17 cellular contexts compared by ENCODE assay signal in the genomic region with DNA sequence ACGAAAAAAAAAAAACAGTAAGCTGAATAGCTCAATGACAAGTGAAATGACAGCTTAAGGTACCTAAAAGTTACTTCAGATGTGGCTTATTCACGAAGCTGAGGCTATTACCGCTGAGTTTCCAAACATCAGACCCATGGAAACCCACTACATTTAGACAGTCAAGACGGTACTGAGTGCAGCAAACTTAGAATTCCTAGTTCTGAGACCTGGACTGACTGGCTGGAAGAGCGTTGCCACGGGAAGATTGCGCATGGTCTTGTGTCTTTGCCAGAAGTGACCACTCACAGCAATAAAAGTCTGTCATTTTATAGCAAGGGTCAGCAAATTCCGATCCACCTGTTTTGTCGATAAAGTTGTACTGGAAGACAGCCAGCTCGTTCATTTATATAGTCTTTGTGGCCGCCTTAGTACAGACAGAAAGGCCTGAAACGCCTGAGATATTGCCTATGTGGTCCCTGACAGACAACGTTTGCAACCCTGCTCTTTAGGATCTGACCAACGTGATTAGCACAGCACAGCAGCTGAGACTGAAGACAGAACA. TPM values are rescaled to one million over a fixed set of nuclear protein-coding genes. Genes with fewer than 3 reads are reported as not detected.
"Had no signal": no experiment of that assay in that cellular context is flagged by ENCODE, and none has a peak within 500 bp of the region (broad histone marks: within the 10 kb centered on the region; RNA-seq: fewer than 3 reads in every experiment).

No MANE protein-coding gene starts in this region.

- H3K4me3 ChIP-seq: esophagus squamous epithelium, lung had no signal

- H3K4me3 Mint-ChIP-seq: immature natural killer cell, naive B cell, nephron, type B pancreatic cell had no signal

- DNase-seq: effector memory CD4-positive, alpha-beta T cell; esophagus squamous epithelium; foreskin fibroblast; immature natural killer cell; left cardiac atrium; left ventricle myocardium superior; mesenchymal stem cell; naive B cell; small intestine; stimulated activated CD4-positive, alpha-beta T cell treated with anti-CD3 and anti-CD28 coated beads, Interleukin-12 subunit alpha, Interleukin-12 subunit beta, amount 100 ng/mL, for 4 hours; stimulated activated naive CD4-positive, alpha-beta T cell treated with Interleukin-2 at 50 U/mL for 16 hours had no signal

- H3K9me3 ChIP-seq: esophagus squamous epithelium had no signal

- H3K4me1 ChIP-seq: esophagus squamous epithelium had no signal

- H3K27me3 Mint-ChIP-seq: naive B cell, type B pancreatic cell had no signal

- H3K9me3 Mint-ChIP-seq: immature natural killer cell, naive B cell, nephron, type B pancreatic cell had no signal

- H3K27ac Mint-ChIP-seq: immature natural killer cell, type B pancreatic cell had no signal

- H3K27ac ChIP-seq: esophagus squamous epithelium had no signal

- H3K4me1 Mint-ChIP-seq: immature natural killer cell, nephron had no signal

- ATAC-seq: left cardiac atrium, left ventricle myocardium superior had no signal

- H3K27me3 ChIP-seq: esophagus squamous epithelium had no signal

RNA-seq across cellular contexts. Expression of a gene that starts 19.2 kb away (rescaled TPM):
- total RNA-seq: epithelial cell of proximal tubule, esophagus squamous epithelium, left cardiac atrium, left ventricle myocardium superior, lung, omental fat pad, pulmonary artery endothelial cell had no signal
